In genomic region chr19:42471554-42472249, GRCh38 we compare ENCODE assay signal across 19 cellular contexts. TPM values are rescaled to one million over a fixed set of nuclear protein-coding genes. Genes with fewer than 3 reads are reported as not detected.
DNase-seq lines count a peak whose midpoint lies in the region; ATAC-seq and TF ChIP-seq lines count a peak whose summit lies in the region.
"Had no signal": no experiment of that assay in that cellular context is flagged by ENCODE, and none has a peak within 500 bp of the region (broad histone marks: within the 10 kb centered on the region; RNA-seq: fewer than 3 reads in every experiment).

No MANE protein-coding gene starts in this region.

- POLR2A ChIA-PET in PC-3 (lab: Charles Lee; ENCODE audit: unreplicated experiment): no interaction called here

- no peaks in the 10 kb centered on the region for H3K36me3 Mint-ChIP-seq in GM23338 (ENCODE audit: low read depth)

- WGBS in esophagus squamous epithelium, 2 donors: 36 to 62% methylated on average over 7 of the region's 7 CpGs
- 34% methylated on average over 7 of the region's 7 CpGs for WGBS in prostate gland

- H3K79me2 ChIP-seq in GM23338 (replicated peaks; ENCODE audit: insufficient read depth) (no peaks in the 10 kb centered on the region), PC-3 (ENCODE audit: low read length) (no peaks in the 10 kb centered on the region)

- peaks cover 61% of the 10 kb centered on the region for H3K4me1 Mint-ChIP-seq in GM23338

- H3K27me3 Mint-ChIP-seq in GM23338 (ENCODE audit: insufficient read depth, low read depth, poor library complexity): peaks cover 5% of the 10 kb centered on the region

- H3K9me3 ChIP-seq in PC-3 (ENCODE audit: low read length): no peaks in the 10 kb centered on the region
- H3K9me3 ChIP-seq in esophagus squamous epithelium: no peaks in the 10 kb centered on the region
- H3K9me3 ChIP-seq in prostate gland: no peaks in the 10 kb centered on the region

- H3K4me1 ChIP-seq in GM23338 (ENCODE audit: insufficient read depth) (peaks cover 55% of the 10 kb centered on the region), PC-3 (ENCODE audit: insufficient read depth, low read length) (peaks cover 31% of the 10 kb centered on the region), esophagus squamous epithelium (peaks cover 0 to 30% (median 0%) of the 10 kb centered on the region in 3 donors), prostate gland (replicated peaks) (peaks cover 9% of the 10 kb centered on the region)

- peak; percentile 60 for DNase-seq in GM23338 (ENCODE audit: low spot score)
- peak; percentile 85 for DNase-seq in PC-3
- DNase-seq in esophagus squamous epithelium (lab: John Stamatoyannopoulos, UW): no peak
- peak; percentile 92 for DNase-seq in prostate gland (ENCODE audit: low spot score)
- DNase-seq in NCI-H446 treated with DMSO at 0.1 percent for 48 hours (lab: John Stamatoyannopoulos, UW): no peak
- DNase-seq: activated CD4-positive, alpha-beta T cell treated with anti-CD3 and anti-CD28 coated beads for 4 hours; activated T-cell treated with anti-CD3 and anti-CD28 coated beads, Interleukin-2, amount 50 U/mL, for 1 hour; amniotic stem cell; islet precursor cell; MV-4-11; NCI-H510A treated with DMSO at 0.1 percent for 48 hours; stimulated activated CD4-positive, alpha-beta T cell treated with anti-CD3 and anti-CD28 coated beads, Interleukin-2, amount 100 ng/mL, for 24 hours had no signal

- no peaks in the 10 kb centered on the region for H4K20me1 ChIP-seq in GM23338 (replicated peaks; ENCODE audit: insufficient read depth)
- H4K20me1 ChIP-seq in PC-3 (ENCODE audit: low read length): no peaks in the 10 kb centered on the region

- H3K9me2 ChIP-seq in GM23338 (ENCODE audit: insufficient read depth): no peaks in the 10 kb centered on the region
- no peaks in the 10 kb centered on the region for H3K9me2 ChIP-seq in PC-3 (replicated peaks; ENCODE audit: low read length)

- H3K4me2 ChIP-seq in GM23338: peak overlapping the region; percentile 28
- peak overlapping the region; percentile 62 for H3K4me2 ChIP-seq in PC-3 (ENCODE audit: low read length)

- TF ChIP-seq CTCF in GM23338 (conservative IDR thresholded peaks at IDR 0.05; ENCODE audit: low read depth in 2 of 2): no peak
- no peak for TF ChIP-seq CTCF in PC-3 (conservative IDR thresholded peaks at IDR 0.05; ENCODE audit: low read depth, low read length)
- peak in 2 of 6 experiments; percentile 10 to 37 for TF ChIP-seq CTCF in esophagus squamous epithelium (IDR thresholded peaks at IDR 0.05)
- TF ChIP-seq CTCF in prostate gland (IDR thresholded peaks at IDR 0.05): peak in 2 of 4 experiments; percentile 21

- CTCF ChIA-PET in PC-3 (lab: Charles Lee): no interaction called here

- H3K36me3 ChIP-seq in GM23338 (ENCODE audit: insufficient read depth) (no peaks in the 10 kb centered on the region), PC-3 (ENCODE audit: low read depth, low read length) (no peaks in the 10 kb centered on the region), esophagus squamous epithelium (no peaks in the 10 kb centered on the region), prostate gland (no peaks in the 10 kb centered on the region)

- H3K4me3 Mint-ChIP-seq in GM23338: no peak overlapping the region

- H2AFZ ChIP-seq in GM23338 (no peak overlapping the region), PC-3 (ENCODE audit: low read length) (peak overlapping the region; percentile 13)

- no peaks in the 10 kb centered on the region for H3K9me3 Mint-ChIP-seq in GM23338

- intact Hi-C loops in PC-3 (cut with micrococcal nuclease): no loop called here
- intact Hi-C loops in esophagus squamous epithelium (cut with DNase I): no loop called here
- intact Hi-C loops in prostate gland (cut with DNase I): no loop called here

- H3K4me3 ChIP-seq in GM23338: no peak overlapping the region
- no peak overlapping the region; the same call in 1 of the 2 replicates for H3K4me3 ChIP-seq in PC-3 (ENCODE audit: low read length)
- no peak overlapping the region for H3K4me3 ChIP-seq in esophagus squamous epithelium
- no peak overlapping the region for H3K4me3 ChIP-seq in prostate gland

- peak overlapping the region; percentile 64 for H3K27ac ChIP-seq in GM23338 (ENCODE audit: low read depth)
- H3K27ac ChIP-seq in PC-3 (ENCODE audit: low read length): peak overlapping the region; percentile 63
- peak overlapping the region; percentile 21 to 79 (median 58) for H3K27ac ChIP-seq in esophagus squamous epithelium
- H3K27ac ChIP-seq in prostate gland: peak overlapping the region; percentile 74 to 85
- H3K27ac ChIP-seq: HL-60 had no signal

- ATAC-seq in GM23338 (peak; percentile 58), PC-3 (peak; percentile 89), GM21825 (IDR thresholded peaks at IDR 0.05; ENCODE audit: unreplicated experiment) (no peak), HG02970 (IDR thresholded peaks at IDR 0.05; ENCODE audit: low FRiP score, unreplicated experiment) (no peak), HG02852 (IDR thresholded peaks at IDR 0.05; ENCODE audit: unreplicated experiment) (no peak)

- H3K27me3 ChIP-seq in GM23338 (ENCODE audit: insufficient read depth) (no peaks in the 10 kb centered on the region), PC-3 (ENCODE audit: low read length) (no peaks in the 10 kb centered on the region), esophagus squamous epithelium (no peaks in the 10 kb centered on the region), prostate gland (replicated peaks; ENCODE audit: insufficient read depth) (no peaks in the 10 kb centered on the region)

- BruUV-seq in PC-3 (replicated peaks; lab: Mats Ljungman, UMichigan): no TSS peak

- H3F3A ChIP-seq in GM23338 (replicated peaks; ENCODE audit: low read depth) (peaks cover 16% of the 10 kb centered on the region), PC-3 (ENCODE audit: low read length, unreplicated experiment) (no peaks in the 10 kb centered on the region)

- TF ChIP-seq POLR2A in esophagus squamous epithelium (IDR thresholded peaks at IDR 0.05) (no peak), prostate gland (IDR thresholded peaks at IDR 0.05) (no peak)

- H3K9ac ChIP-seq in PC-3 (ENCODE audit: low read length): no peak overlapping the region

- peak overlapping the region; percentile 64 for H3K27ac Mint-ChIP-seq in GM23338

TF ChIP-seq in GM23338, 12 proteins besides CTCF, POLR2A, EP300 and RAD21 (continues in another document):
- TF ChIP-seq EZH2phosphoT487 (IDR thresholded peaks at IDR 0.05; ENCODE audit: unreplicated experiment): no peak

RNA-seq across cellular contexts. Expression of gene CXCL17, which starts 29.0 kb away (rescaled TPM):
- not detected in 2 replicates for total RNA-seq in GM23338 (2014; rRNA removed; shearing (Covaris generic))
- 0.39 TPM in 1 of 2 replicates, not detected in the other for polyA plus RNA-seq in GM23338 (2016; fragmentation: Nextera tagmentation; extraction: Ambion mirVana)
- total RNA-seq in PC-3 (2014; rRNA removed) (0.98 TPM in 1 of 2 replicates, not detected in the other), esophagus squamous epithelium (10 to 100 TPM; 19.3 to 97.7 (median 33.8) TPM), prostate gland (1 to 10 TPM; 2.4 to 4.8 TPM)
- total RNA-seq: pulmonary artery endothelial cell; T-helper 1 cell treated with Interleukin-12 subunit alpha and Interleukin-12 subunit beta and Interleukin-4 antibody, amounts not matched to agents 30 ng/mL and 1 ng/mL, for 36 hours had no signal
- polyA plus RNA-seq: BJ had no signal

RNA-seq across cellular contexts. Expression of gene LIPE, which starts 44.5 kb away (rescaled TPM):
- 10.9 and 16.2 TPM in 2 replicates for total RNA-seq in GM23338 (2014; rRNA removed; shearing (Covaris generic))
- polyA plus RNA-seq in GM23338 (2016; fragmentation: Nextera tagmentation; extraction: Ambion mirVana): 4.3 and 5.8 TPM in 2 replicates
- 2.1 and 3.7 TPM in 2 replicates for total RNA-seq in PC-3 (2014; rRNA removed)
- total RNA-seq in esophagus squamous epithelium: 10 to 100 TPM in 1 of 4 donors, 1 to 10 TPM in 3; 5.2 to 10.8 (median 7.9) TPM
- total RNA-seq in prostate gland: 10 to 100 TPM; 10.2 to 24.8 TPM

RNA-seq across cellular contexts. Expression of gene CEACAM1, which starts 56.6 kb away (rescaled TPM):
- total RNA-seq in GM23338 (2014; rRNA removed; shearing (Covaris generic)): 0.78 and 3.0 TPM in 2 replicates
- 0.63 and 1.7 TPM in 2 replicates for polyA plus RNA-seq in GM23338 (2016; fragmentation: Nextera tagmentation; extraction: Ambion mirVana)
- total RNA-seq in PC-3 (2014; rRNA removed) (0.81 and 0.95 TPM in 2 replicates), esophagus squamous epithelium (100 to 1,000 TPM in 1 of 4 donors, 10 to 100 TPM in 3; 34.7 to 135 (median 67.3) TPM), prostate gland (10 to 100 TPM; 21.4 to 35.8 TPM)

Comparison
In these comparisons a context has a peak if more than half of its experiments do, and no peak if none do; other contexts are left out.
1. ATAC-seq: peak in GM23338 (single experiment) and PC-3 (single experiment); none in GM21825 (single experiment), HG02970 (single experiment) and HG02852 (single experiment).
2. DNase-seq: peak in GM23338 (single experiment), PC-3 (single experiment) and prostate gland (single experiment); none in esophagus squamous epithelium (single experiment) and NCI-H446 treated with DMSO at 0.1 percent for 48 hours (single experiment).
3. Peak in every context shown above with its lines, with median percentiles within 50 percentile points of each other: H3K27ac ChIP-seq.